Comparison of ENCODE assay signal across 23 cellular contexts in the genomic region with DNA sequence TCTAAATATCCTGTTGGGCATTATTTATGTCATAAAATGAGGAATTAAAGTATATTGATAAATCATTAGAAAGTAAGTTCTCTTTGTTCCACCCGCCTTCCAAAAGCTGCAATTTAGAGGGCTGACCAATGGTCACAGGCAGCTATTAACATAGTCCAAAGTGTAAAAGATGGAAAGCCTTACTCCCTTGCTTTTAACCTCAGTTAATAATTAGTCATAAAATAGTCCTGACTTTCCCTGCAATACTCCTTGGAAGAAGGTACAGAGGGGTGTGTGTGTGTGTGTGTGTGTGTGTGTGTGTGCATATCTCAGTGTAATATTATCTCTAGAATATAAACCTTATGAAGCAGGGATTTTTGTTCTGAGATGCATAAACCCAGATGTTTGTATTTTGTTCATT.
"Had no signal": no experiment of that assay in that cellular context is flagged by ENCODE, and none has a peak within 500 bp of the region (broad histone marks: within the 10 kb centered on the region; RNA-seq: fewer than 3 reads in every experiment).

No MANE protein-coding gene starts in this region.

- H3K27ac Mint-ChIP-seq: activated CD8-positive, alpha-beta T cell treated with anti-CD3 and anti-CD28 coated beads, Interleukin-2, amount 10 ng/mL, durations not matched to agents 7 days and 5 days; activated naive CD4-positive, alpha-beta T cell treated with anti-CD3 and anti-CD28 coated beads, Interleukin-2, amount 50 U/mL, for 72 hours; brain had no signal

- H3K4me3 Mint-ChIP-seq: activated CD8-positive, alpha-beta T cell treated with anti-CD3 and anti-CD28 coated beads, Interleukin-2, amount 10 ng/mL, durations not matched to agents 7 days and 5 days; brain had no signal

- H3K36me3 Mint-ChIP-seq: activated naive CD4-positive, alpha-beta T cell treated with anti-CD3 and anti-CD28 coated beads, Interleukin-2, amount 50 U/mL, for 72 hours had no signal

- ATAC-seq: activated CD4-positive, CD25-positive, alpha-beta regulatory T cell treated with anti-CD3 and anti-CD28 coated beads, Interleukin-2, amount 50 U/mL, for 24 hours; activated CD8-positive, alpha-beta T cell treated with anti-CD3 and anti-CD28 coated beads, Interleukin-2, amount 10 ng/mL, durations not matched to agents 7 days and 5 days; activated naive CD4-positive, alpha-beta T cell treated with anti-CD3 and anti-CD28 coated beads, Interleukin-2, amount 50 U/mL, for 72 hours; K562; PC-3; SK-N-SH treated with all-trans-retinoic acid at 6 μM for 48 hours had no signal

- DNase-seq: activated CD4-positive, alpha-beta T cell treated with anti-CD3 and anti-CD28 coated beads for 4 hours; activated CD4-positive, alpha-beta T cell treated with anti-CD3 and anti-CD28 coated beads, Interleukin-2, amount 50 U/mL, for 4 hours; activated CD8-positive, alpha-beta memory T cell treated with anti-CD3 and anti-CD28 coated beads, Interleukin-2, amount 50 U/mL, for 48 hours; activated CD8-positive, alpha-beta T cell treated with anti-CD3 and anti-CD28 coated beads, Interleukin-2, amount 10 ng/mL, durations not matched to agents 7 days and 5 days; activated T-cell treated with anti-CD3 and anti-CD28 coated beads, Interleukin-2, amount 50 U/mL, for 1 hour; amygdala; Karpas-422; MM.1S; NCI-H1105; NCI-H1436; NCI-H187; NCI-H2081; NCI-H510A treated with DMSO at 0.1 percent for 48 hours; NCI-H69; NK-92 treated with Interleukin-12 subunit alpha and Interleukin-12 subunit beta, amount 100 ng/mL, for 24 hours; PC-3; SHP77; SW 1271 had no signal

- H3K27me3 Mint-ChIP-seq: brain had no signal
